25 cellular contexts compared by ENCODE assay signal in genomic region chr5:4036861-4037260, GRCh38.
"Had no signal": no experiment of that assay in that cellular context is flagged by ENCODE, and none has a peak within 500 bp of the region (broad histone marks: within the 10 kb centered on the region; RNA-seq: fewer than 3 reads in every experiment).

No MANE protein-coding gene starts in this region.

- H3K4me1 Mint-ChIP-seq: nephron; stimulated activated effector memory CD8-positive, alpha-beta T cell treated with anti-CD3 and anti-CD28 coated beads, Interleukin-12 subunit alpha, Interleukin-12 subunit beta, amount 100 ng/mL, for 72 hours; stimulated activated naive B cell treated with anti-CD40 and anti-IgM and Interleukin-4, amounts not matched to agents 10 μg/mL and 1 μg/mL and 100 μg/mL, for 72 hours had no signal

- H3K36me3 Mint-ChIP-seq: neural progenitor cell; stimulated activated effector memory CD8-positive, alpha-beta T cell treated with anti-CD3 and anti-CD28 coated beads, Interleukin-12 subunit alpha, Interleukin-12 subunit beta, amount 100 ng/mL, for 72 hours; stimulated activated naive B cell treated with anti-CD40 and anti-IgM and Interleukin-4, amounts not matched to agents 10 μg/mL and 1 μg/mL and 100 μg/mL, for 72 hours had no signal

- H3K27me3 ChIP-seq: neural progenitor cell, right lobe of liver, sigmoid colon, stomach, thyroid gland, tibial nerve, upper lobe of left lung, vagina had no signal

- H3K9me3 ChIP-seq: pancreas, prostate gland, right lobe of liver, thoracic aorta, thyroid gland, tibial nerve, vagina had no signal

- H3K9me3 Mint-ChIP-seq: stimulated activated naive CD8-positive, alpha-beta T cell treated with anti-CD3 and anti-CD28 coated beads, Interleukin-15, Interleukin-2, amounts not matched to agents 100 ng/mL and 50 ng/mL, for 24 hours had no signal

- H3K4me3 ChIP-seq: neural progenitor cell, pancreas, prostate gland, right lobe of liver, sigmoid colon, stomach, thoracic aorta, thyroid gland, tibial nerve, upper lobe of left lung, vagina had no signal

- H3K36me3 ChIP-seq: neural progenitor cell, pancreas, prostate gland, right lobe of liver, sigmoid colon, stomach, thoracic aorta, thyroid gland, tibial nerve, upper lobe of left lung, vagina had no signal

- H3K27me3 Mint-ChIP-seq: stimulated activated naive B cell treated with anti-CD40 and anti-IgM and Interleukin-4, amounts not matched to agents 10 μg/mL and 1 μg/mL and 100 μg/mL, for 72 hours; stimulated activated naive CD8-positive, alpha-beta T cell treated with anti-CD3 and anti-CD28 coated beads, Interleukin-15, Interleukin-2, amounts not matched to agents 100 ng/mL and 50 ng/mL, for 24 hours had no signal

- H3K4me1 ChIP-seq: neural progenitor cell, pancreas, prostate gland, right lobe of liver, sigmoid colon, stomach, thyroid gland, tibial nerve, vagina had no signal

- ATAC-seq: natural killer cell; pancreas; right cardiac atrium; right lobe of liver; stimulated activated effector memory CD8-positive, alpha-beta T cell treated with anti-CD3 and anti-CD28 coated beads, Interleukin-12 subunit alpha, Interleukin-12 subunit beta, amount 100 ng/mL, for 72 hours; stimulated activated naive B cell treated with anti-CD40 and anti-IgM and Interleukin-4, amounts not matched to agents 10 μg/mL and 1 μg/mL and 100 μg/mL, for 72 hours had no signal

- H3K4me2 ChIP-seq: neural progenitor cell had no signal

- DNase-seq: natural killer cell; occipital lobe; pancreas; right cardiac atrium; right lobe of liver; sigmoid colon; small intestine; stimulated activated CD4-positive, alpha-beta T cell treated with anti-CD3 and anti-CD28 coated beads, Interleukin-15, amount 100 ng/mL, for 24 hours; stimulated activated CD4-positive, alpha-beta T cell treated with anti-CD3 and anti-CD28 coated beads, Interleukin-2, amount 100 ng/mL, for 24 hours; stimulated activated CD4-positive, alpha-beta T cell treated with anti-CD3 and anti-CD28 coated beads, Interleukin-2, amount 100 ng/mL, for 48 hours; stimulated activated CD4-positive, alpha-beta T cell treated with anti-CD3 and anti-CD28 coated beads, Interleukin-4, amount 100 ng/mL, for 24 hours; stimulated activated naive B cell treated with anti-CD40 and anti-IgM and Interleukin-4, amounts not matched to agents 10 μg/mL and 1 μg/mL and 100 μg/mL, for 72 hours; stimulated activated naive CD4-positive, alpha-beta T cell treated with Interleukin-2 at 50 U/mL for 16 hours; stomach; thyroid gland; trophoblast cell; upper lobe of left lung had no signal

- H3K9ac ChIP-seq: neural progenitor cell had no signal

- H3K27ac Mint-ChIP-seq: natural killer cell; nephron; neural progenitor cell; stimulated activated effector memory CD8-positive, alpha-beta T cell treated with anti-CD3 and anti-CD28 coated beads, Interleukin-12 subunit alpha, Interleukin-12 subunit beta, amount 100 ng/mL, for 72 hours; stimulated activated naive B cell treated with anti-CD40 and anti-IgM and Interleukin-4, amounts not matched to agents 10 μg/mL and 1 μg/mL and 100 μg/mL, for 72 hours; stimulated activated naive CD8-positive, alpha-beta T cell treated with anti-CD3 and anti-CD28 coated beads, Interleukin-15, Interleukin-2, amounts not matched to agents 100 ng/mL and 50 ng/mL, for 24 hours had no signal

- H3K27ac ChIP-seq: neural progenitor cell, pancreas, prostate gland, right lobe of liver, sigmoid colon, stomach, thoracic aorta, thyroid gland, tibial nerve, upper lobe of left lung, vagina had no signal

- H2AFZ ChIP-seq: neural progenitor cell had no signal

- H3K4me3 Mint-ChIP-seq: natural killer cell; nephron; neural progenitor cell; stimulated activated effector memory CD8-positive, alpha-beta T cell treated with anti-CD3 and anti-CD28 coated beads, Interleukin-12 subunit alpha, Interleukin-12 subunit beta, amount 100 ng/mL, for 72 hours; stimulated activated naive B cell treated with anti-CD40 and anti-IgM and Interleukin-4, amounts not matched to agents 10 μg/mL and 1 μg/mL and 100 μg/mL, for 72 hours; stimulated activated naive CD8-positive, alpha-beta T cell treated with anti-CD3 and anti-CD28 coated beads, Interleukin-15, Interleukin-2, amounts not matched to agents 100 ng/mL and 50 ng/mL, for 24 hours had no signal
